ENCODE assay signal across 13 cellular contexts in the genomic region with DNA sequence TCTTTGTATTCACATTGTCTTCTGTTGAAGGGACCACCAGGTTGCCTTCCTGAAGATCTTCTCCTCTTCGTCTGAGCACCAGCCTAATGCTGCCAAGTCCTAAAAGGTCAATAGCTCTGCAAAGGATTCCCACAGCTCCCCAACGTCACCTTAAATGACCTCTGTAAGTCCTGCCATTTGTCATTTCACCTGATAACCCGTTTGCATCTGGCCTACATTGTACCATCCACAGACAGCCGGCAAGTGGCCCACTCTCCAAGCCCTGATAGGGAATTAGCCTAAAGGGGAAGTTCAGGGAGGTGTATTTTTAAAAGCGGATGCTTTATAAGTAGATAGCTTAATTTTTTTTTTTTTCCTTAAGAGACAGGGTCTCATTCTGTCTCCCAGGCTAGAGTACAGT.
DNase-seq lines count a peak whose midpoint lies in the region; ATAC-seq, FAIRE-seq and TF ChIP-seq lines count a peak whose summit lies in the region.
"Had no signal": no experiment of that assay in that cellular context is flagged by ENCODE, and none has a peak within 500 bp of the region (broad histone marks: within the 10 kb centered on the region; RNA-seq: fewer than 3 reads in every experiment).

No MANE protein-coding gene starts in this region.

- TF ChIP-seq RAD21 in K562 (CRISPR knock-in tag; conservative IDR thresholded peaks at IDR 0.05 in 1 of 2, IDR thresholded peaks at IDR 0.05 in 1 of 2), result no peak

- TF ChIP-seq POLR2A in K562 (conservative IDR thresholded peaks at IDR 0.05), result no peak

- H3K9me3 Mint-ChIP-seq in activated naive CD8-positive, alpha-beta T cell treated with anti-CD3 and anti-CD28 coated beads, Interleukin-2, amount 10 ng/mL, durations not matched to agents 7 days and 5 days, result no peaks in the 10 kb centered on the region
- no peaks in the 10 kb centered on the region for H3K9me3 Mint-ChIP-seq in activated naive CD8-positive, alpha-beta T cell treated with anti-CD3 and anti-CD28 coated beads, Interleukin-2, amount 50 U/mL, for 24 hours
- no peaks in the 10 kb centered on the region for H3K9me3 Mint-ChIP-seq in memory B cell

- DNase-seq in activated naive CD8-positive, alpha-beta T cell treated with anti-CD3 and anti-CD28 coated beads, Interleukin-2, amount 10 ng/mL, durations not matched to agents 7 days and 5 days, result no peak
- DNase-seq in activated naive CD8-positive, alpha-beta T cell treated with anti-CD3 and anti-CD28 coated beads, Interleukin-2, amount 50 U/mL, for 24 hours, result no peak
- DNase-seq in NCI-H82 (lab: John Stamatoyannopoulos, UW) (peak; percentile 73), K562 (ENCODE audit: extremely low read depth in 1 of 4, low spot score in 3 of 4) (no peak), memory B cell (ENCODE audit: low spot score in 2 of 2) (no peak)
- DNase-seq: Calu3, HCEC 1CT, NCI-H1436 treated with DMSO at 0.1 percent for 48 hours, NCI-H2227 treated with DMSO at 0.1 percent for 48 hours, NCI-H526, PC-9 had no signal

- peaks cover 98% of the 10 kb centered on the region for H3K36me3 ChIP-seq in K562 (ENCODE audit: control insufficient read depth, insufficient read depth, low read length)

- ATAC-seq in activated naive CD8-positive, alpha-beta T cell treated with anti-CD3 and anti-CD28 coated beads, Interleukin-2, amount 10 ng/mL, durations not matched to agents 7 days and 5 days (ENCODE audit: low read depth), result no peak
- ATAC-seq in activated naive CD8-positive, alpha-beta T cell treated with anti-CD3 and anti-CD28 coated beads, Interleukin-2, amount 50 U/mL, for 24 hours, result no peak
- no peak for ATAC-seq in K562
- ATAC-seq in memory B cell (ENCODE audit: low read depth), result no peak
- ATAC-seq in HG02678 (IDR thresholded peaks at IDR 0.05; ENCODE audit: unreplicated experiment), result no peak
- ATAC-seq in HG02642 (IDR thresholded peaks at IDR 0.05; ENCODE audit: poor library complexity, unreplicated experiment), result no peak

- in situ Hi-C loops in K562 (cut with MboI), result no loop called here

- no peak overlapping the region for H2AFZ ChIP-seq in K562 (ENCODE audit: low read depth, low read length)
- H2AFZ ChIP-seq: PC-9 had no signal

- no peak overlapping the region for H3K4me3 Mint-ChIP-seq in activated naive CD8-positive, alpha-beta T cell treated with anti-CD3 and anti-CD28 coated beads, Interleukin-2, amount 10 ng/mL, durations not matched to agents 7 days and 5 days
- H3K4me3 Mint-ChIP-seq in activated naive CD8-positive, alpha-beta T cell treated with anti-CD3 and anti-CD28 coated beads, Interleukin-2, amount 50 U/mL, for 24 hours, result no peak overlapping the region
- H3K4me3 Mint-ChIP-seq in memory B cell, result no peak overlapping the region

- FAIRE-seq in K562 (lab: Jason Lieb, UNC), result no peak

- H3K4me1 Mint-ChIP-seq in activated naive CD8-positive, alpha-beta T cell treated with anti-CD3 and anti-CD28 coated beads, Interleukin-2, amount 10 ng/mL, durations not matched to agents 7 days and 5 days, result no peaks in the 10 kb centered on the region
- peaks cover 2% of the 10 kb centered on the region for H3K4me1 Mint-ChIP-seq in activated naive CD8-positive, alpha-beta T cell treated with anti-CD3 and anti-CD28 coated beads, Interleukin-2, amount 50 U/mL, for 24 hours
- no peaks in the 10 kb centered on the region for H3K4me1 Mint-ChIP-seq in memory B cell

- CTCF ChIA-PET in K562 (lab: Yijun Ruan, JAX; ENCODE audit: low intra/inter-chr PET ratio), result no interaction called here

- peaks cover 27% of the 10 kb centered on the region for H3K36me3 Mint-ChIP-seq in activated naive CD8-positive, alpha-beta T cell treated with anti-CD3 and anti-CD28 coated beads, Interleukin-2, amount 10 ng/mL, durations not matched to agents 7 days and 5 days
- peaks cover 37% of the 10 kb centered on the region for H3K36me3 Mint-ChIP-seq in activated naive CD8-positive, alpha-beta T cell treated with anti-CD3 and anti-CD28 coated beads, Interleukin-2, amount 50 U/mL, for 24 hours (ENCODE audit: low read depth)
- peaks cover 20% of the 10 kb centered on the region for H3K36me3 Mint-ChIP-seq in memory B cell

- BruUV-seq in K562 (replicated peaks; lab: Mats Ljungman, UMichigan), result no TSS peak

- no peak overlapping the region for H3K4me3 ChIP-seq in K562
- H3K4me3 ChIP-seq: PC-9 had no signal

- peaks cover 8% of the 10 kb centered on the region; the same call in 1 of the 2 replicates for H4K20me1 ChIP-seq in K562 (replicated peaks; ENCODE audit: control insufficient read depth, insufficient read depth, low read length)

- no peak overlapping the region for H3K4me2 ChIP-seq in K562 (ENCODE audit: insufficient read depth, low read length)
- H3K4me2 ChIP-seq: PC-9 had no signal

- peaks cover 0 to 4% of the 10 kb centered on the region in 2 experiments; a peak in 2 of 5 replicates for H3K4me1 ChIP-seq in K562 (replicated peaks in 1 of 2; ENCODE audit: control insufficient read depth in 2 of 2, insufficient read depth in 2 of 2, low read length in 2 of 2)

- TF ChIP-seq EP300 in K562 (IDR thresholded peaks at IDR 0.05; ENCODE audit: low read length), result no peak

- peaks cover 54% of the 10 kb centered on the region for H3K79me2 ChIP-seq in K562 (ENCODE audit: control insufficient read depth, insufficient read depth, low read length)

- H3K9ac ChIP-seq in K562 (ENCODE audit: insufficient read depth in 1 of 2, low read depth in 2 of 2, low read length in 2 of 2), result no peak overlapping the region

- peak overlapping the region; percentile 46 for H3K27ac Mint-ChIP-seq in activated naive CD8-positive, alpha-beta T cell treated with anti-CD3 and anti-CD28 coated beads, Interleukin-2, amount 10 ng/mL, durations not matched to agents 7 days and 5 days
- H3K27ac Mint-ChIP-seq in activated naive CD8-positive, alpha-beta T cell treated with anti-CD3 and anti-CD28 coated beads, Interleukin-2, amount 50 U/mL, for 24 hours, result no peak overlapping the region
- H3K27ac Mint-ChIP-seq in memory B cell, result peak overlapping the region; percentile 72

- POLR2A ChIA-PET in activated naive CD8-positive, alpha-beta T cell treated with anti-CD3 and anti-CD28 coated beads, Interleukin-2, amount 10 ng/mL, durations not matched to agents 7 days and 5 days (lab: Charles Lee), result no interaction called here
- POLR2A ChIA-PET in K562 (lab: Yijun Ruan, JAX), result interaction anchor here (0.8 kb wide), 1 partner anchor 12 kb away, joined by 3 read pairs; no protein-coding TSS in a partner anchor

- H3K9me1 ChIP-seq in K562 (ENCODE audit: control insufficient read depth, insufficient read depth, low read length), result no peaks in the 10 kb centered on the region

- H3K9me3 ChIP-seq in K562 (replicated peaks; ENCODE audit: control insufficient read depth, insufficient read depth, low read depth, low read length), result no peaks in the 10 kb centered on the region

- no peaks in the 10 kb centered on the region for H3K27me3 Mint-ChIP-seq in activated naive CD8-positive, alpha-beta T cell treated with anti-CD3 and anti-CD28 coated beads, Interleukin-2, amount 10 ng/mL, durations not matched to agents 7 days and 5 days
- H3K27me3 Mint-ChIP-seq in activated naive CD8-positive, alpha-beta T cell treated with anti-CD3 and anti-CD28 coated beads, Interleukin-2, amount 50 U/mL, for 24 hours, result no peaks in the 10 kb centered on the region
- H3K27me3 Mint-ChIP-seq in memory B cell, result no peaks in the 10 kb centered on the region

- TF ChIP-seq CTCF in K562 (IDR thresholded peaks at IDR 0.05 in 2 of 3, conservative IDR thresholded peaks at IDR 0.05 in 1 of 3; ENCODE audit: insufficient read depth in 2 of 3, low read depth in 1 of 3, low read length in 3 of 3), result no peak

- intact Hi-C loops in K562 (cut with micrococcal nuclease), result no loop called here

- no peaks in the 10 kb centered on the region; a peak in 1 of 5 replicates for H3K27me3 ChIP-seq in K562 (ENCODE audit: control insufficient read depth in 2 of 2, insufficient read depth in 2 of 2, low read length in 2 of 2)

- no peak overlapping the region for H3K27ac ChIP-seq in K562 (ENCODE audit: extremely low read depth, low read depth, low read length)
- H3K27ac ChIP-seq: PC-9 had no signal

- WGBS in K562 (ENCODE audit: insufficient coverage, low coverage, missing lambda C conversion rate), result 66% methylated on average over 5 of the region's 5 CpGs

TF ChIP-seq in K562, 482 proteins besides CTCF, POLR2A, EP300 and RAD21 (continues in another document):
- TF ChIP-seq HDAC3 (IDR thresholded peaks at IDR 0.05; ENCODE audit: borderline replicate concordance, partially characterized antibody) (no peak), SUPT5H (IDR thresholded peaks at IDR 0.05) (no peak), MCM3 (IDR thresholded peaks at IDR 0.05) (no peak)
- TF ChIP-seq, protein P1, sequence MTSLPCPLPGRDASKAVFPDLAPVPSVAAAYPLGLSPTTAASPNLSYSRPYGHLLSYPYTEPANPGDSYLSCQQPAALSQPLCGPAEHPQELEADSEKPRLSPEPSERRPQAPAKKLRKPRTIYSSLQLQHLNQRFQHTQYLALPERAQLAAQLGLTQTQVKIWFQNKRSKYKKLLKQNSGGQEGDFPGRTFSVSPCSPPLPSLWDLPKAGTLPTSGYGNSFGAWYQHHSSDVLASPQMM (CRISPR knock-in tag; IDR thresholded peaks at IDR 0.05), result 0 out of 2 replicates have a peak, but pooled peaks have one; percentile 2
- TF ChIP-seq, protein P2, sequence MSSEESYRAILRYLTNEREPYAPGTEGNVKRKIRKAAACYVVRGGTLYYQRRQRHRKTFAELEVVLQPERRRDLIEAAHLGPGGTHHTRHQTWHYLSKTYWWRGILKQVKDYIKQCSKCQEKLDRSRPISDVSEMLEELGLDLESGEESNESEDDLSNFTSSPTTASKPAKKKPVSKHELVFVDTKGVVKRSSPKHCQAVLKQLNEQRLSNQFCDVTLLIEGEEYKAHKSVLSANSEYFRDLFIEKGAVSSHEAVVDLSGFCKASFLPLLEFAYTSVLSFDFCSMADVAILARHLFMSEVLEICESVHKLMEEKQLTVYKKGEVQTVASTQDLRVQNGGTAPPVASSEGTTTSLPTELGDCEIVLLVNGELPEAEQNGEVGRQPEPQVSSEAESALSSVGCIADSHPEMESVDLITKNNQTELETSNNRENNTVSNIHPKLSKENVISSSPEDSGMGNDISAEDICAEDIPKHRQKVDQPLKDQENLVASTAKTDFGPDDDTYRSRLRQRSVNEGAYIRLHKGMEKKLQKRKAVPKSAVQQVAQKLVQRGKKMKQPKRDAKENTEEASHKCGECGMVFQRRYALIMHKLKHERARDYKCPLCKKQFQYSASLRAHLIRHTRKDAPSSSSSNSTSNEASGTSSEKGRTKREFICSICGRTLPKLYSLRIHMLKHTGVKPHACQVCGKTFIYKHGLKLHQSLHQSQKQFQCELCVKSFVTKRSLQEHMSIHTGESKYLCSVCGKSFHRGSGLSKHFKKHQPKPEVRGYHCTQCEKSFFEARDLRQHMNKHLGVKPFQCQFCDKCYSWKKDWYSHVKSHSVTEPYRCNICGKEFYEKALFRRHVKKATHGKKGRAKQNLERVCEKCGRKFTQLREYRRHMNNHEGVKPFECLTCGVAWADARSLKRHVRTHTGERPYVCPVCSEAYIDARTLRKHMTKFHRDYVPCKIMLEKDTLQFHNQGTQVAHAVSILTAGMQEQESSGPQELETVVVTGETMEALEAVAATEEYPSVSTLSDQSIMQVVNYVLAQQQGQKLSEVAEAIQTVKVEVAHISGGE (CRISPR knock-in tag; IDR thresholded peaks at IDR 0.05), result peak in 1 of 3 experiments; percentile 74; a peak in 2 of 6 replicates
